ENCODE assay signal across 11 cellular contexts in the genomic region with DNA sequence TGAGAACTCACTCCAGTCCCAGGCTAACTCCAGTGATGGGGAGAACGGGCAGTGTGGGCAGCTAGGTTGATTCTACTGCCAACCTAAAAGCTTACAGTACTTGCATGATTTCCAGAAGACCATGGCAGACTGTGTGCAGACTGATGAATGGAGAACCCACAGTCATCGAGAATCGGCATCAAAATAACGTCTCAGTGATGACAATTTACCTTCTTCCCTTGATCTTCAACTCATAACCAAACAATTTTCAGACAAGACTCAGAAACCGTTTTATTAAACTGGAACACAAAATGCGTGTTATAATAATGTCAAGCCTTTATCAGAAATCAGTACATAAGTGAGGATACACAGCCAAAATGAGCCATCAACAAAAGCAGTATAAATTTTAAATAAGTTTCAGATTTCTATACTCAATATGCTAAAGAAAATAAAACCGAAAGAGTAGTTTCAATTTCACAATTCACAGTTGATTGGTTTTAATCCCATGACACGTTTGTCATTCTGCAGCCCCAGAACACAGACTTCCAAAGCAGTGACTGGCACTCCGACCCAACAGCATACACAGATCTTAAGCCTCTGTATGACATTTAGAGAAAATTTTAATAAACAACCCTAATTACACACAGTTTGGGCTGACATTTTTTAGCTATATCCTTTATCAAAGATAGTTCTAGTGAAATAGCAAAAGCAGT. TPM values are rescaled to one million over a fixed set of nuclear protein-coding genes. Genes with fewer than 3 reads are reported as not detected.
DNase-seq lines count a peak whose midpoint lies in the region; ATAC-seq and TF ChIP-seq lines count a peak whose summit lies in the region.
"Had no signal": no experiment of that assay in that cellular context is flagged by ENCODE, and none has a peak within 500 bp of the region (broad histone marks: within the 10 kb centered on the region; RNA-seq: fewer than 3 reads in every experiment).

No MANE protein-coding gene starts in this region.

- no peak overlapping the region for H3K4me3 ChIP-seq in ovary

- WGBS in ovary, 3 donors: 86% methylated on average over 9 of the region's 9 CpGs

- TF ChIP-seq POLR2A in ovary (IDR thresholded peaks at IDR 0.05): no peak

- peak; percentile 49 to 55 for ATAC-seq in activated CD4-positive, CD25-positive, alpha-beta regulatory T cell treated with anti-CD3 and anti-CD28 coated beads, Interleukin-2, amount 50 U/mL, for 24 hours
- ATAC-seq in GM21717 (IDR thresholded peaks at IDR 0.05; ENCODE audit: unreplicated experiment): peak; percentile 69
- peak; percentile 61 for ATAC-seq in HG03460 (IDR thresholded peaks at IDR 0.05; ENCODE audit: unreplicated experiment)
- no peak for ATAC-seq in foreskin keratinocyte

- no peaks in the 10 kb centered on the region for H3K9me3 ChIP-seq in ovary

- H3K27me3 ChIP-seq in foreskin keratinocyte (no peaks in the 10 kb centered on the region), ovary (no peaks in the 10 kb centered on the region)

- intact Hi-C loops in ovary (cut with DNase I): loop anchor here in 3 of 4 donors (5.0 kb wide), 2 partner anchors 300 to 305 kb away; partner anchors contain the start of gene ZNF639 (in 1 of the 3)

- H3K36me3 ChIP-seq in ovary: no peaks in the 10 kb centered on the region

- no peaks in the 10 kb centered on the region for H3K4me1 ChIP-seq in foreskin keratinocyte
- no peaks in the 10 kb centered on the region for H3K4me1 ChIP-seq in ovary (ENCODE audit: insufficient read depth)

- H3K27ac ChIP-seq in foreskin keratinocyte: no peak overlapping the region
- no peak overlapping the region for H3K27ac ChIP-seq in ovary
- H3K27ac ChIP-seq: 22Rv1 had no signal

- TF ChIP-seq CTCF in foreskin keratinocyte (conservative IDR thresholded peaks at IDR 0.05) (no peak), ovary (IDR thresholded peaks at IDR 0.05) (no peak)

- DNase-seq in activated CD4-positive, CD25-positive, alpha-beta regulatory T cell treated with anti-CD3 and anti-CD28 coated beads, Interleukin-2, amount 50 U/mL, for 72 hours: no peak
- DNase-seq in germinal center (ENCODE audit: low spot score): peak; percentile 20
- no peak for DNase-seq in HUDEP-2 (lab: John Stamatoyannopoulos, UW; ENCODE audit: unreplicated experiment in 76 of 76)
- DNase-seq in foreskin keratinocyte: no peak
- DNase-seq in ovary: no peak
- DNase-seq: activated CD8-positive, alpha-beta memory T cell treated with anti-CD3 and anti-CD28 coated beads, Interleukin-2, amount 50 U/mL, for 4 hours; NCI-H510A treated with DMSO at 0.1 percent for 48 hours had no signal

- no peak for TF ChIP-seq EP300 in ovary (IDR thresholded peaks at IDR 0.05)

RNA-seq across cellular contexts. Expression of gene ZMAT3, which starts 54.5 kb away (rescaled TPM):
- total RNA-seq in foreskin keratinocyte: 6.1 and 10.4 TPM in 2 replicates
- polyA plus RNA-seq in foreskin keratinocyte: 1.5 and 2.5 TPM in 2 replicates
- total RNA-seq in ovary: 10 to 100 TPM in 5 of 7 donors, 1 to 10 TPM in 2; 6.7 to 15.4 (median 14.0) TPM
- polyA plus RNA-seq in ovary: 1 to 10 TPM; 1.4 to 6.6 TPM
